1 cellular context compared by ENCODE assay signal in the genomic region with DNA sequence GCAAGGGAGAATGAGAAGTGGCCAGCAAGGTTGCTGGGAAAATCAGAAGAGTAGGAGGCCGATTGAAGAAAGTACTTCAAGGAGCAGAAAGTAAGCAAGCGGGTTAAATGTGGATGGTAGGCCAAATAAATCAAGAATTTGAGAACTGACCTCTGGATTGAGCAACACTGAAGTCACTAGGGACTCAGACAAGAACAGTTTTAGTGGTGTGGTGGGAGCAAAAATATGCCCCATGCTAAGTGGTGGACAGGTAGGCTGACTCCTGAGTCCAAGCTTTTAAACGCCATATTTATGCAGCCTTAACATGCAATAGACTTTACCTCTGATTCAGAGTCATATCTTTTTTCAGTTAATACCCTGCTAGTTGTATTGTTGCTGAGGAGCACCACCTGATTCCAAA.
TF ChIP-seq lines count a peak whose summit lies in the region.

No MANE protein-coding gene starts in this region.

TF ChIP-seq in IMR-90, 13 proteins besides CTCF, POLR2A, EP300 and RAD21:
- 0 out of 2 replicates have a peak, but pooled peaks have one; percentile 9 for TF ChIP-seq CEBPB (IDR thresholded peaks at IDR 0.05; ENCODE audit: low read depth, low read length)
- no peak for TF ChIP-seq SMC3 (IDR thresholded peaks at IDR 0.05; ENCODE audit: low read depth, low read length)
TF ChIP-seq in IMR-90: peak in this region for 1.
